Comparison of ENCODE assay signal across 20 cellular contexts in genomic region chr13:25987987-25988386, GRCh38.
"Had no signal": no experiment of that assay in that cellular context is flagged by ENCODE, and none has a peak within 500 bp of the region (broad histone marks: within the 10 kb centered on the region; RNA-seq: fewer than 3 reads in every experiment).

No MANE protein-coding gene starts in this region.

- H3K27ac Mint-ChIP-seq: T-cell had no signal

- DNase-seq: IMR-90, Karpas-422, KG1, MM.1S, NCI-H1092 treated with DMSO at 0.1 percent for 48 hours, NCI-H1436, NCI-H1930, NCI-H2081, NCI-H2107, NCI-H345, NCI-H446 treated with DMSO at 0.1 percent for 48 hours, NCI-H510A treated with DMSO at 0.1 percent for 48 hours, NCI-H69, NCI-H774, SHP77, SK-N-SH, SW 1271, T-cell had no signal

- H3K4me2 ChIP-seq: SK-N-SH had no signal

- H3K27me3 Mint-ChIP-seq: T-cell had no signal

- H3K9me3 ChIP-seq: SK-N-SH had no signal

- ATAC-seq: HepG2, T-cell had no signal

- H3K27ac ChIP-seq: RWPE1 had no signal

- H3K4me3 Mint-ChIP-seq: T-cell had no signal

- H3K9ac ChIP-seq: SK-N-SH had no signal

- H3K36me3 Mint-ChIP-seq: T-cell had no signal
